ENCODE assay signal across 18 cellular contexts in genomic region chr18:5431836-5432575, GRCh38.
DNase-seq lines count a peak whose midpoint lies in the region; TF ChIP-seq lines count a peak whose summit lies in the region.
"Had no signal": no experiment of that assay in that cellular context is flagged by ENCODE, and none has a peak within 500 bp of the region (broad histone marks: within the 10 kb centered on the region; RNA-seq: fewer than 3 reads in every experiment).

No MANE protein-coding gene starts in this region.

- peaks cover 2 to 59% of the 10 kb centered on the region in 2 experiments for H3K36me3 ChIP-seq in mesenchymal stem cell (ENCODE audit: control insufficient read depth in 1 of 2, insufficient read depth in 2 of 2, low read depth in 1 of 2, low read length in 2 of 2)
- H3K36me3 ChIP-seq in PC-9 (ENCODE audit: low read depth): no peaks in the 10 kb centered on the region
- no peaks in the 10 kb centered on the region for H3K36me3 ChIP-seq in effector memory CD4-positive, alpha-beta T cell (ENCODE audit: control insufficient read depth, insufficient read depth, low read length)

- intact Hi-C loops in dendritic cell treated with granulocyte-macrophage colony-stimulating factor and Interleukin-4, amounts not matched to agents 40 ng/mL and 50 ng/mL, for 4 days (cut with micrococcal nuclease): no loop called here
- intact Hi-C loops in PC-9 (cut with micrococcal nuclease; ENCODE audit: unreplicated experiment): no loop called here
- intact Hi-C loops in activated T-helper 1 cell treated with anti-CD3 and anti-CD28 coated beads, Interleukin-12 subunit alpha, Interleukin-12 subunit beta, Interleukin-2, Interleukin-4 antibody, amounts not matched to agents 30 ng/mL and 10 ng/mL and 1 ng/mL, durations not matched to agents 14 hours and 24 hours and 36 hours (cut with micrococcal nuclease): no loop called here

- H3K9me3 ChIP-seq in mesenchymal stem cell (ENCODE audit: control insufficient read depth, low read length) (no peaks in the 10 kb centered on the region), PC-9 (ENCODE audit: insufficient read depth, low read depth) (no peaks in the 10 kb centered on the region)
- no peaks in the 10 kb centered on the region for H3K9me3 ChIP-seq in effector memory CD4-positive, alpha-beta T cell (ENCODE audit: control insufficient read depth, low read length)

- no peak overlapping the region for H3K18ac ChIP-seq in mesenchymal stem cell (ENCODE audit: low read depth in 1 of 2, low read length in 2 of 2)

- no peak overlapping the region for H2BK15ac ChIP-seq in mesenchymal stem cell (ENCODE audit: low read depth, poor library complexity, severe bottlenecking)

- H3K9me3 Mint-ChIP-seq in dendritic cell treated with granulocyte-macrophage colony-stimulating factor and Interleukin-4, amounts not matched to agents 40 ng/mL and 50 ng/mL, for 4 days: no peaks in the 10 kb centered on the region
- no peaks in the 10 kb centered on the region for H3K9me3 Mint-ChIP-seq in activated T-helper 1 cell treated with anti-CD3 and anti-CD28 coated beads, Interleukin-12 subunit alpha, Interleukin-12 subunit beta, Interleukin-2, Interleukin-4 antibody, amounts not matched to agents 30 ng/mL and 10 ng/mL and 1 ng/mL, durations not matched to agents 14 hours and 24 hours and 36 hours
- H3K9me3 Mint-ChIP-seq: CD14-positive monocyte, GM23338 had no signal

- no peak overlapping the region for H2BK12ac ChIP-seq in mesenchymal stem cell (ENCODE audit: low read length in 2 of 2)

- no peak for TF ChIP-seq CTCF in PC-9 (conservative IDR thresholded peaks at IDR 0.05)

- 75% methylated on average over 8 of the region's 8 CpGs for WGBS in mesenchymal stem cell

- DNase-seq in NCI-H2029 (lab: John Stamatoyannopoulos, UW): peak; percentile 4
- DNase-seq in NCI-H69 (lab: John Stamatoyannopoulos, UW): peak; percentile 36
- DNase-seq in mesenchymal stem cell: no peak
- DNase-seq in GM19240 (ENCODE audit: insufficient read length, low spot score): no peak
- no peak for DNase-seq in PC-9
- DNase-seq in activated T-helper 1 cell treated with anti-CD3 and anti-CD28 coated beads, Interleukin-12 subunit alpha, Interleukin-12 subunit beta, Interleukin-2, Interleukin-4 antibody, amounts not matched to agents 30 ng/mL and 10 ng/mL and 1 ng/mL, durations not matched to agents 14 hours and 24 hours and 36 hours (ENCODE audit: low spot score): no peak
- no peak for DNase-seq in effector memory CD4-positive, alpha-beta T cell
- DNase-seq: ACHN, AML-193, DMS 273 treated with DMSO at 0.1 percent for 48 hours, MV-4-11, NCI-H146, NCI-H774, Right ventricle myocardium superior had no signal

- H4K8ac ChIP-seq in mesenchymal stem cell (ENCODE audit: low read length): no peak overlapping the region

- H3K27ac Mint-ChIP-seq in dendritic cell treated with granulocyte-macrophage colony-stimulating factor and Interleukin-4, amounts not matched to agents 40 ng/mL and 50 ng/mL, for 4 days: peak overlapping the region; percentile 11
- H3K27ac Mint-ChIP-seq in activated T-helper 1 cell treated with anti-CD3 and anti-CD28 coated beads, Interleukin-12 subunit alpha, Interleukin-12 subunit beta, Interleukin-2, Interleukin-4 antibody, amounts not matched to agents 30 ng/mL and 10 ng/mL and 1 ng/mL, durations not matched to agents 14 hours and 24 hours and 36 hours: no peak overlapping the region
- H3K27ac Mint-ChIP-seq: GM23338 had no signal

- H3F3A ChIP-seq in PC-9 (ENCODE audit: insufficient read depth, low read depth): no peaks in the 10 kb centered on the region

- no peaks in the 10 kb centered on the region for H3K27me3 Mint-ChIP-seq in dendritic cell treated with granulocyte-macrophage colony-stimulating factor and Interleukin-4, amounts not matched to agents 40 ng/mL and 50 ng/mL, for 4 days
- no peaks in the 10 kb centered on the region for H3K27me3 Mint-ChIP-seq in activated T-helper 1 cell treated with anti-CD3 and anti-CD28 coated beads, Interleukin-12 subunit alpha, Interleukin-12 subunit beta, Interleukin-2, Interleukin-4 antibody, amounts not matched to agents 30 ng/mL and 10 ng/mL and 1 ng/mL, durations not matched to agents 14 hours and 24 hours and 36 hours (ENCODE audit: insufficient read depth)

- CTCF ChIA-PET in PC-9 (lab: Charles Lee): no interaction called here

- H3K79me1 ChIP-seq in mesenchymal stem cell (replicated peaks; ENCODE audit: low read length, poor library complexity, severe bottlenecking): no peaks in the 10 kb centered on the region

- no peaks in the 10 kb centered on the region for H4K20me1 ChIP-seq in PC-9 (ENCODE audit: insufficient read depth)

- H3K4me1 ChIP-seq in mesenchymal stem cell (ENCODE audit: control insufficient read depth, insufficient read depth, low read depth, low read length) (no peaks in the 10 kb centered on the region), PC-9 (replicated peaks; ENCODE audit: insufficient read depth) (no peaks in the 10 kb centered on the region)
- no peaks in the 10 kb centered on the region for H3K4me1 ChIP-seq in effector memory CD4-positive, alpha-beta T cell (ENCODE audit: control insufficient read depth, insufficient read depth, low read length, poor library complexity, severe bottlenecking)

- H3K4me1 Mint-ChIP-seq in dendritic cell treated with granulocyte-macrophage colony-stimulating factor and Interleukin-4, amounts not matched to agents 40 ng/mL and 50 ng/mL, for 4 days (ENCODE audit: low read depth): peaks cover 6% of the 10 kb centered on the region
- H3K4me1 Mint-ChIP-seq in activated T-helper 1 cell treated with anti-CD3 and anti-CD28 coated beads, Interleukin-12 subunit alpha, Interleukin-12 subunit beta, Interleukin-2, Interleukin-4 antibody, amounts not matched to agents 30 ng/mL and 10 ng/mL and 1 ng/mL, durations not matched to agents 14 hours and 24 hours and 36 hours (ENCODE audit: low read depth): no peaks in the 10 kb centered on the region
- H3K4me1 Mint-ChIP-seq: GM23338 had no signal

- no peak overlapping the region for H3K14ac ChIP-seq in mesenchymal stem cell (ENCODE audit: low read length in 2 of 2)

- H3K27me3 ChIP-seq in mesenchymal stem cell (ENCODE audit: control insufficient read depth in 1 of 2, insufficient read depth in 1 of 2, low read length in 2 of 2) (no peaks in the 10 kb centered on the region), PC-9 (ENCODE audit: insufficient read depth, low read depth) (peaks cover 22% of the 10 kb centered on the region; the same call in 1 of the 2 replicates)
- H3K27me3 ChIP-seq in effector memory CD4-positive, alpha-beta T cell (replicated peaks; ENCODE audit: control insufficient read depth, insufficient read depth, low read length, poor library complexity, severe bottlenecking): no peaks in the 10 kb centered on the region

- no peak overlapping the region for H2BK120ac ChIP-seq in mesenchymal stem cell (ENCODE audit: low read depth, low read length)

- H4K91ac ChIP-seq in mesenchymal stem cell (ENCODE audit: low read length): no peak overlapping the region

- H3K4me3 ChIP-seq in mesenchymal stem cell (ENCODE audit: insufficient read depth in 1 of 2, low read depth in 1 of 2, low read length in 2 of 2): no peak overlapping the region
- H3K4me3 ChIP-seq in PC-9: no peak overlapping the region
- H3K4me3 ChIP-seq in effector memory CD4-positive, alpha-beta T cell (ENCODE audit: insufficient read depth, low read depth, low read length, poor library complexity, severe bottlenecking): no peak overlapping the region
- H3K4me3 ChIP-seq: GM23338, SK-N-MC had no signal

- no peak overlapping the region for H3K23ac ChIP-seq in mesenchymal stem cell (ENCODE audit: low read length in 2 of 2)

- H2AFZ ChIP-seq in mesenchymal stem cell (ENCODE audit: low read depth, low read length): peak overlapping the region; percentile 57
- no peak overlapping the region for H2AFZ ChIP-seq in PC-9
- H2AFZ ChIP-seq: GM23338 had no signal

- H3K4me3 Mint-ChIP-seq in dendritic cell treated with granulocyte-macrophage colony-stimulating factor and Interleukin-4, amounts not matched to agents 40 ng/mL and 50 ng/mL, for 4 days: no peak overlapping the region
- no peak overlapping the region for H3K4me3 Mint-ChIP-seq in activated T-helper 1 cell treated with anti-CD3 and anti-CD28 coated beads, Interleukin-12 subunit alpha, Interleukin-12 subunit beta, Interleukin-2, Interleukin-4 antibody, amounts not matched to agents 30 ng/mL and 10 ng/mL and 1 ng/mL, durations not matched to agents 14 hours and 24 hours and 36 hours
- H3K4me3 Mint-ChIP-seq: CD14-positive monocyte, GM23338 had no signal

- no peak overlapping the region for H3K4me2 ChIP-seq in mesenchymal stem cell (ENCODE audit: low read length, poor library complexity, severe bottlenecking)
- H3K4me2 ChIP-seq in PC-9: no peak overlapping the region
- H3K4me2 ChIP-seq: GM23338 had no signal

- peaks cover 36% of the 10 kb centered on the region for H3K36me3 Mint-ChIP-seq in dendritic cell treated with granulocyte-macrophage colony-stimulating factor and Interleukin-4, amounts not matched to agents 40 ng/mL and 50 ng/mL, for 4 days (ENCODE audit: low read depth)
- no peaks in the 10 kb centered on the region for H3K36me3 Mint-ChIP-seq in activated T-helper 1 cell treated with anti-CD3 and anti-CD28 coated beads, Interleukin-12 subunit alpha, Interleukin-12 subunit beta, Interleukin-2, Interleukin-4 antibody, amounts not matched to agents 30 ng/mL and 10 ng/mL and 1 ng/mL, durations not matched to agents 14 hours and 24 hours and 36 hours (ENCODE audit: low read depth)

- H3K9me2 ChIP-seq in PC-9 (ENCODE audit: insufficient read depth): no peaks in the 10 kb centered on the region

- no peaks in the 10 kb centered on the region for H3K79me2 ChIP-seq in PC-9 (ENCODE audit: low read depth)

- no TSS peak for BruUV-seq in PC-9 (replicated peaks; lab: Mats Ljungman, UMichigan)

- POLR2A ChIA-PET in PC-9 (lab: Charles Lee; ENCODE audit: unreplicated experiment): interaction anchor here (0.7 kb wide), 1 partner anchor 409 kb away, joined by 3 read pairs; no protein-coding TSS in a partner anchor

- H2BK5ac ChIP-seq in mesenchymal stem cell (ENCODE audit: low read depth, low read length, poor library complexity, severe bottlenecking): no peak overlapping the region

- H3K4ac ChIP-seq in mesenchymal stem cell (ENCODE audit: low read depth in 1 of 2, low read length in 2 of 2): no peak overlapping the region

- no peak overlapping the region for H3K9ac ChIP-seq in mesenchymal stem cell (ENCODE audit: low read length)

- H2AK5ac ChIP-seq in mesenchymal stem cell (ENCODE audit: low read length, severe bottlenecking): no peak overlapping the region

- H3K27ac ChIP-seq in mesenchymal stem cell (ENCODE audit: low read length, poor library complexity, severe bottlenecking) (no peak overlapping the region), PC-9 (no peak overlapping the region)
- no peak overlapping the region for H3K27ac ChIP-seq in effector memory CD4-positive, alpha-beta T cell (ENCODE audit: insufficient read depth, low read length, poor library complexity, severe bottlenecking)
- H3K27ac ChIP-seq: SK-N-MC had no signal

Comparison
In these comparisons a context has a peak if more than half of its experiments do, and no peak if none do; other contexts are left out.
1. DNase-seq: peak in NCI-H2029 (single experiment) and NCI-H69 (single experiment); none in mesenchymal stem cell (single experiment), GM19240 (single experiment), PC-9 (0 of 2), activated T-helper 1 cell treated with anti-CD3 and anti-CD28 coated beads, Interleukin-12 subunit alpha, Interleukin-12 subunit beta, Interleukin-2, Interleukin-4 antibody, amounts not matched to agents 30 ng/mL and 10 ng/mL and 1 ng/mL, durations not matched to agents 14 hours and 24 hours and 36 hours (single experiment) and effector memory CD4-positive, alpha-beta T cell (0 of 3).